ENCODE assay signal across 19 cellular contexts in genomic region chr17:14903810-14904209, GRCh38.
DNase-seq lines count a peak whose midpoint lies in the region; ATAC-seq and TF ChIP-seq lines count a peak whose summit lies in the region.
"Had no signal": no experiment of that assay in that cellular context is flagged by ENCODE, and none has a peak within 500 bp of the region (broad histone marks: within the 10 kb centered on the region; RNA-seq: fewer than 3 reads in every experiment).

No MANE protein-coding gene starts in this region.

- H4K91ac ChIP-seq in mesenchymal stem cell (ENCODE audit: low read length) = no peak overlapping the region

- ATAC-seq in HG02938 (IDR thresholded peaks at IDR 0.05; ENCODE audit: unreplicated experiment) = no peak
- ATAC-seq: A549 had no signal

- no peak overlapping the region for H3K4ac ChIP-seq in mesenchymal stem cell (ENCODE audit: low read depth in 1 of 2, low read length in 2 of 2)

- H3K27me3 ChIP-seq in BLaER1 (no peaks in the 10 kb centered on the region), brain microvascular endothelial cell (replicated peaks) (no peaks in the 10 kb centered on the region), mesenchymal stem cell (ENCODE audit: control insufficient read depth in 1 of 2, insufficient read depth in 1 of 2, low read length in 2 of 2) (no peaks in the 10 kb centered on the region), hepatocyte (no peaks in the 10 kb centered on the region), testis (no peaks in the 10 kb centered on the region)
- H3K27me3 ChIP-seq: SJSA1 had no signal

- no peaks in the 10 kb centered on the region for H3K9me2 ChIP-seq in hepatocyte (replicated peaks; ENCODE audit: insufficient read depth)

- POLR2A ChIA-PET in HEK293 (lab: Yijun Ruan, JAX) = no interaction called here

- H3K14ac ChIP-seq in mesenchymal stem cell (ENCODE audit: low read length in 2 of 2) = no peak overlapping the region

- peak overlapping the region; percentile 45 for H3K4me2 ChIP-seq in BLaER1
- no peak overlapping the region for H3K4me2 ChIP-seq in mesenchymal stem cell (ENCODE audit: low read length, poor library complexity, severe bottlenecking)
- no peak overlapping the region for H3K4me2 ChIP-seq in hepatocyte
- H3K4me2 ChIP-seq: A549 had no signal

- H2BK5ac ChIP-seq in mesenchymal stem cell (ENCODE audit: low read depth, low read length, poor library complexity, severe bottlenecking) = no peak overlapping the region

- TF ChIP-seq CTCF in HEK293 (tag by site-specific recombination; IDR thresholded peaks at IDR 0.05) (no peak), brain microvascular endothelial cell (IDR thresholded peaks at IDR 0.05; ENCODE audit: low read depth, low read length, missing control alignments) (no peak), hepatocyte (IDR thresholded peaks at IDR 0.05; ENCODE audit: poor library complexity) (no peak), testis (IDR thresholded peaks at IDR 0.05) (no peak)

- H3K79me2 ChIP-seq in hepatocyte = no peaks in the 10 kb centered on the region

- CTCF ChIA-PET in HEK293 (lab: Yijun Ruan, JAX) = interaction anchor here (0.6 to 1.1 kb wide), 3 partner anchors 18 to 556 kb away, joined by 3 to 5 read pairs (median 5); no protein-coding TSS in a partner anchor

- H3K18ac ChIP-seq in mesenchymal stem cell (ENCODE audit: low read depth in 1 of 2, low read length in 2 of 2) = no peak overlapping the region

- in situ Hi-C loops in brain microvascular endothelial cell (cut with HindIII; ENCODE audit: low pct_ligation_motif_present, low sequenced_read_pairs) = no loop called here

- intact Hi-C loops in testis (cut with DNase I; ENCODE audit: low total_unique reads) = no loop called here

- H3K9ac ChIP-seq in BLaER1 (no peak overlapping the region), mesenchymal stem cell (ENCODE audit: low read length) (no peak overlapping the region)

- H4K20me1 ChIP-seq in BLaER1 = no peaks in the 10 kb centered on the region
- H4K20me1 ChIP-seq in hepatocyte (ENCODE audit: insufficient read depth, poor library complexity, severe bottlenecking) = no peaks in the 10 kb centered on the region

- H3K23ac ChIP-seq in mesenchymal stem cell (ENCODE audit: low read length in 2 of 2) = no peak overlapping the region

- DNase-seq in brain microvascular endothelial cell (peak; percentile 57), mesenchymal stem cell (peak; percentile 35), hepatocyte (ENCODE audit: low spot score) (no peak), kidney tubule cell (ENCODE audit: low spot score) (no peak), testis (no peak)
- DNase-seq: Calu3; CD4-positive, CD25-positive, alpha-beta regulatory T cell; DMS79; GF-D8; H9; KG1; NCI-H1092; NCI-H146; NCI-H524 had no signal

- no peak overlapping the region for H2BK15ac ChIP-seq in mesenchymal stem cell (ENCODE audit: low read depth, poor library complexity, severe bottlenecking)

- H3K4me3 ChIP-seq in BLaER1 (no peak overlapping the region), HEK293 (ENCODE audit: low read depth, low read length) (no peak overlapping the region), brain microvascular endothelial cell (ENCODE audit: low read depth, low read length) (no peak overlapping the region), mesenchymal stem cell (ENCODE audit: insufficient read depth in 1 of 2, low read depth in 1 of 2, low read length in 2 of 2) (no peak overlapping the region), hepatocyte (no peak overlapping the region), testis (no peak overlapping the region)
- H3K4me3 ChIP-seq: A549, SJSA1 had no signal

- H3K4me1 ChIP-seq in BLaER1 (peaks cover 12% of the 10 kb centered on the region), HEK293 (ENCODE audit: control insufficient read depth, insufficient read depth, low read length) (peaks cover 8% of the 10 kb centered on the region; the same call in 1 of the 2 replicates), mesenchymal stem cell (ENCODE audit: control insufficient read depth, insufficient read depth, low read depth, low read length) (no peaks in the 10 kb centered on the region), hepatocyte (ENCODE audit: insufficient read depth) (no peaks in the 10 kb centered on the region), testis (no peaks in the 10 kb centered on the region)
- H3K4me1 ChIP-seq: A549 had no signal

- TF ChIP-seq POLR2A in testis (IDR thresholded peaks at IDR 0.05) = no peak

- H2BK120ac ChIP-seq in mesenchymal stem cell (ENCODE audit: low read depth, low read length) = no peak overlapping the region

- 38% methylated on average over 1 of the region's 1 CpG for WGBS in mesenchymal stem cell
- WGBS in hepatocyte (ENCODE audit: low lambda C conversion rate, missing lambda C conversion rate) = 28% methylated on average over 1 of the region's 1 CpG
- WGBS in testis, 2 donors = 33 to 62% methylated on average over 1 of the region's 1 CpG

- no peak overlapping the region for H4K8ac ChIP-seq in mesenchymal stem cell (ENCODE audit: low read length)

- H3K79me1 ChIP-seq in mesenchymal stem cell (replicated peaks; ENCODE audit: low read length, poor library complexity, severe bottlenecking) = no peaks in the 10 kb centered on the region

- H2BK12ac ChIP-seq in mesenchymal stem cell (ENCODE audit: low read length in 2 of 2) = no peak overlapping the region

- H3K36me3 ChIP-seq in BLaER1 (no peaks in the 10 kb centered on the region), HEK293 (ENCODE audit: control insufficient read depth in 2 of 2, insufficient read depth in 1 of 2, low read length in 2 of 2) (no peaks in the 10 kb centered on the region), brain microvascular endothelial cell (replicated peaks) (no peaks in the 10 kb centered on the region), mesenchymal stem cell (ENCODE audit: control insufficient read depth in 1 of 2, insufficient read depth in 2 of 2, low read depth in 1 of 2, low read length in 2 of 2) (no peaks in the 10 kb centered on the region), hepatocyte (replicated peaks; ENCODE audit: insufficient read depth, low read depth) (no peaks in the 10 kb centered on the region), testis (ENCODE audit: low read depth, missing control alignments) (no peaks in the 10 kb centered on the region)
- H3K36me3 ChIP-seq: SJSA1 had no signal

- H3K9me3 ChIP-seq in BLaER1 = peaks cover 4% of the 10 kb centered on the region; the same call in 1 of the 2 replicates
- H3K9me3 ChIP-seq in HEK293 (ENCODE audit: control insufficient read depth, insufficient read depth, low read depth, low read length) = peaks cover under 1% of the 10 kb centered on the region
- no peaks in the 10 kb centered on the region for H3K9me3 ChIP-seq in mesenchymal stem cell (ENCODE audit: control insufficient read depth, low read length)
- H3K9me3 ChIP-seq in hepatocyte (ENCODE audit: low read depth) = no peaks in the 10 kb centered on the region
- no peaks in the 10 kb centered on the region for H3K9me3 ChIP-seq in testis

- H3K27ac ChIP-seq in BLaER1 = no peak overlapping the region
- no peak overlapping the region for H3K27ac ChIP-seq in HEK293 (ENCODE audit: extremely low read depth, low read depth, low read length)
- peak overlapping the region; percentile 48 for H3K27ac ChIP-seq in brain microvascular endothelial cell
- H3K27ac ChIP-seq in mesenchymal stem cell (ENCODE audit: low read length, poor library complexity, severe bottlenecking) = no peak overlapping the region
- no peak overlapping the region for H3K27ac ChIP-seq in hepatocyte
- H3K27ac ChIP-seq in testis = no peak overlapping the region
- H3K27ac ChIP-seq: A549, SJSA1 had no signal

- no peak overlapping the region for H2AK5ac ChIP-seq in mesenchymal stem cell (ENCODE audit: low read length, severe bottlenecking)

- H2AFZ ChIP-seq in mesenchymal stem cell (ENCODE audit: low read depth, low read length) (no peak overlapping the region), hepatocyte (no peak overlapping the region)

TF ChIP-seq in HEK293, 187 proteins besides CTCF, POLR2A, EP300 and RAD21 (continues in another document):
- TF ChIP-seq KLF9 (tag by site-specific recombination; IDR thresholded peaks at IDR 0.05; ENCODE audit: low read depth) (peak; percentile 27; the same call in 1 of the 2 replicates), ZNF394 (tag by site-specific recombination; IDR thresholded peaks at IDR 0.05; ENCODE audit: borderline replicate concordance) (no peak), ZEB2 (tag by site-specific recombination; IDR thresholded peaks at IDR 0.05) (0 out of 2 replicates have a peak, but pooled peaks have one; percentile 21), MZF1 (tag by site-specific recombination; IDR thresholded peaks at IDR 0.05; ENCODE audit: borderline replicate concordance) (no peak), KLF10 (tag by site-specific recombination; IDR thresholded peaks at IDR 0.05) (peak; percentile 74; the same call in 1 of the 2 replicates), KLF1 (tag by site-specific recombination; IDR thresholded peaks at IDR 0.05) (peak; percentile 45; the same call in 1 of the 2 replicates), ZNF202 (tag by site-specific recombination; IDR thresholded peaks at IDR 0.05; ENCODE audit: borderline replicate concordance) (no peak), FEZF1 (tag by site-specific recombination; IDR thresholded peaks at IDR 0.05) (peak; percentile 29; the same call in 1 of the 2 replicates)
- TF ChIP-seq, protein P1, sequence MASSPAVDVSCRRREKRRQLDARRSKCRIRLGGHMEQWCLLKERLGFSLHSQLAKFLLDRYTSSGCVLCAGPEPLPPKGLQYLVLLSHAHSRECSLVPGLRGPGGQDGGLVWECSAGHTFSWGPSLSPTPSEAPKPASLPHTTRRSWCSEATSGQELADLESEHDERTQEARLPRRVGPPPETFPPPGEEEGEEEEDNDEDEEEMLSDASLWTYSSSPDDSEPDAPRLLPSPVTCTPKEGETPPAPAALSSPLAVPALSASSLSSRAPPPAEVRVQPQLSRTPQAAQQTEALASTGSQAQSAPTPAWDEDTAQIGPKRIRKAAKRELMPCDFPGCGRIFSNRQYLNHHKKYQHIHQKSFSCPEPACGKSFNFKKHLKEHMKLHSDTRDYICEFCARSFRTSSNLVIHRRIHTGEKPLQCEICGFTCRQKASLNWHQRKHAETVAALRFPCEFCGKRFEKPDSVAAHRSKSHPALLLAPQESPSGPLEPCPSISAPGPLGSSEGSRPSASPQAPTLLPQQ (tag by site-specific recombination; IDR thresholded peaks at IDR 0.05) = peak; percentile 11; the same call in 1 of the 2 replicates

Comparison
In these comparisons a context has a peak if more than half of its experiments do, and no peak if none do; other contexts are left out.
1. DNase-seq: peak in brain microvascular endothelial cell (single experiment) and mesenchymal stem cell (single experiment); none in hepatocyte (single experiment), kidney tubule cell (single experiment) and testis (single experiment).